In the genomic region with DNA sequence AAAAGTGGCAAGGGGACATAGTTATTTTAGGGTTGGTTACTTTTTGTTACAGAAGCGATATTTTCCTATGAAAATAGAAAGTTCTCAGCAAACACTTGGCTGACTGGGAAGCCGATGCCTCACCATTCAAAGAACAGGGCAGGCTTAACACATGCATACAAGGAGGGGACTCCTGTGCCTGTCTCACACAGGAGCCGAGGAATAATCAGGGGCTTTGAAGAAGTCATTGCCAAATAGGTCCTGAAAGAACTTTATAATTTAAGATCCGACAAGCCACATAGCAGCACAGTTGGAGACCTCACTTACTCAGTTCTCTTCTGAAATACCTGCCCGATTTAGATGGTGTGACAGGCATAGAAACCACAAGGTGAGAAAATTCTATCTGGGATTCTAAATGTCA, we compare ENCODE assay signal across 34 cellular contexts.
"Had no signal": no experiment of that assay in that cellular context is flagged by ENCODE, and none has a peak within 500 bp of the region (broad histone marks: within the 10 kb centered on the region; RNA-seq: fewer than 3 reads in every experiment).

No MANE protein-coding gene starts in this region.

- H3K4me3 ChIP-seq: MG63 had no signal

- H3K9me3 ChIP-seq: MG63 had no signal

- H3K4me2 ChIP-seq: KMS-11 had no signal

- H3K36me3 ChIP-seq: MG63 had no signal

- DNase-seq: Karpas-422, Kasumi-1, MG63, MM.1S, MV-4-11, NCI-H1048, NCI-H1092, NCI-H1092 treated with DMSO at 0.1 percent for 48 hours, NCI-H1105, NCI-H1105 treated with DMSO at 0.1 percent for 48 hours, NCI-H1417, NCI-H1417 treated with DMSO at 0.1 percent for 48 hours, NCI-H1436, NCI-H1436 treated with DMSO at 0.1 percent for 48 hours, NCI-H146, NCI-H1694, NCI-H1694 treated with DMSO at 0.1 percent for 48 hours, NCI-H187, NCI-H187 treated with DMSO at 0.1 percent for 48 hours, NCI-H1930, NCI-H2029, NCI-H2029 treated with DMSO at 0.1 percent for 48 hours, NCI-H2081, NCI-H2081 treated with DMSO at 0.1 percent for 48 hours, NCI-H2107, NCI-H2171, NCI-H2171 treated with DMSO at 0.1 percent for 48 hours, NCI-H2227 treated with DMSO at 0.1 percent for 48 hours, NCI-H226, NCI-H345, NCI-H446, NCI-H446 treated with DMSO at 0.1 percent for 48 hours, NCI-H510A had no signal

- H3K27me3 ChIP-seq: MG63 had no signal

- H3K27ac ChIP-seq: KMS-11 had no signal

- H3K9ac ChIP-seq: KMS-11 had no signal
